14 cellular contexts compared by ENCODE assay signal in genomic region chr15:37007301-37007700, GRCh38.
"Had no signal": no experiment of that assay in that cellular context is flagged by ENCODE, and none has a peak within 500 bp of the region (broad histone marks: within the 10 kb centered on the region; RNA-seq: fewer than 3 reads in every experiment).

No MANE protein-coding gene starts in this region.

- H3K4me1 Mint-ChIP-seq: activated CD4-positive, alpha-beta T cell treated with anti-CD3 and anti-CD28 coated beads for 36 hours had no signal

- H3K27me3 Mint-ChIP-seq: activated CD4-positive, alpha-beta memory T cell treated with anti-CD3 and anti-CD28 coated beads for 36 hours had no signal

- FAIRE-seq: keratinocyte had no signal

- H3K4me3 Mint-ChIP-seq: activated CD4-positive, alpha-beta memory T cell treated with anti-CD3 and anti-CD28 coated beads for 36 hours; activated CD4-positive, alpha-beta T cell treated with anti-CD3 and anti-CD28 coated beads for 36 hours; activated naive CD8-positive, alpha-beta T cell; WTC11 had no signal

- H3K9me3 Mint-ChIP-seq: activated CD4-positive, alpha-beta memory T cell treated with anti-CD3 and anti-CD28 coated beads for 36 hours had no signal

- H3K27ac Mint-ChIP-seq: activated CD4-positive, alpha-beta memory T cell treated with anti-CD3 and anti-CD28 coated beads for 36 hours; activated CD4-positive, alpha-beta T cell treated with anti-CD3 and anti-CD28 coated beads for 36 hours; activated naive CD8-positive, alpha-beta T cell; WTC11 had no signal

- DNase-seq: activated CD4-positive, alpha-beta memory T cell treated with anti-CD3 and anti-CD28 coated beads for 36 hours; activated CD4-positive, alpha-beta T cell treated with anti-CD3 and anti-CD28 coated beads for 36 hours; foreskin keratinocyte; hypothalamus; mammary epithelial cell; occipital lobe; stimulated activated naive CD8-positive, alpha-beta T cell treated with anti-CD3 and anti-CD28 coated beads, Interleukin-15, Interleukin-2, amounts not matched to agents 100 U/mL and 50 U/mL, for 24 hours; substantia nigra; tibial artery; uterus had no signal

- H3K36me3 Mint-ChIP-seq: activated CD4-positive, alpha-beta memory T cell treated with anti-CD3 and anti-CD28 coated beads for 36 hours; activated naive CD8-positive, alpha-beta T cell; WTC11 had no signal

- H3K4me3 ChIP-seq: skin epidermis, tibial artery, uterus had no signal
